20 cellular contexts compared by ENCODE assay signal in genomic region chr12:47068539-47068938, GRCh38. TPM values are rescaled to one million over a fixed set of nuclear protein-coding genes. Genes with fewer than 3 reads are reported as not detected.
DNase-seq lines count a peak whose midpoint lies in the region; ATAC-seq and TF ChIP-seq lines count a peak whose summit lies in the region.
"Had no signal": no experiment of that assay in that cellular context is flagged by ENCODE, and none has a peak within 500 bp of the region (broad histone marks: within the 10 kb centered on the region; RNA-seq: fewer than 3 reads in every experiment).

No MANE protein-coding gene starts in this region.

- H3K27me3 ChIP-seq in HUES48 (ENCODE audit: control insufficient read depth, insufficient read depth, low read length) (no peaks in the 10 kb centered on the region), BE2C (peaks cover 3% of the 10 kb centered on the region; the same call in 1 of the 2 replicates)
- H3K27me3 ChIP-seq: neutrophil had no signal

- H3K27me3 Mint-ChIP-seq in nephron progenitor cell (ENCODE audit: low read depth, poor library complexity), result peaks cover 7% of the 10 kb centered on the region
- H3K27me3 Mint-ChIP-seq in activated T-helper 2 cell treated with anti-CD3 and anti-CD28 coated beads, Interferon-gamma antibody, Interleukin-2, Interleukin-4, amounts not matched to agents 10 μg/mL and 5 μg/mL and 100 μg/mL, durations not matched to agents 14 hours and 24 hours and 36 hours (ENCODE audit: low read depth), result no peaks in the 10 kb centered on the region
- H3K27me3 Mint-ChIP-seq: activated naive CD8-positive, alpha-beta T cell treated with anti-CD3 and anti-CD28 coated beads, Interleukin-2, amount 10 ng/mL, durations not matched to agents 7 days and 5 days; type B pancreatic cell had no signal

- H3K4me1 ChIP-seq in HUES48 (ENCODE audit: control insufficient read depth, insufficient read depth, low read length) (peaks cover 19% of the 10 kb centered on the region), BE2C (no peaks in the 10 kb centered on the region)
- H3K4me1 ChIP-seq: Caco-2 had no signal

- no peaks in the 10 kb centered on the region for H3K36me3 ChIP-seq in HUES48 (ENCODE audit: control insufficient read depth, insufficient read depth, low read length)
- H3K36me3 ChIP-seq in BE2C, result no peaks in the 10 kb centered on the region
- H3K36me3 ChIP-seq: neutrophil had no signal

- H3K27ac ChIP-seq in HUES48 (ENCODE audit: low read depth, low read length), result peak overlapping the region; percentile 65
- H3K27ac ChIP-seq: neutrophil had no signal

- intact Hi-C loops in activated T-helper 2 cell treated with anti-CD3 and anti-CD28 coated beads, Interferon-gamma antibody, Interleukin-2, Interleukin-4, amounts not matched to agents 10 μg/mL and 5 μg/mL and 100 μg/mL, durations not matched to agents 14 hours and 24 hours and 36 hours (cut with micrococcal nuclease), result no loop called here

- no peak for TF ChIP-seq CTCF in AG09309 (IDR thresholded peaks at IDR 0.05; ENCODE audit: control insufficient read depth, insufficient read depth, low read depth, low read length, missing control alignments)
- TF ChIP-seq CTCF in nephron progenitor cell (IDR thresholded peaks at IDR 0.05), result no peak
- TF ChIP-seq CTCF in BE2C (IDR thresholded peaks at IDR 0.05; ENCODE audit: low read depth, low read length), result no peak

- H3K9me3 ChIP-seq in HUES48 (ENCODE audit: control insufficient read depth, insufficient read depth, low read length) (no peaks in the 10 kb centered on the region), BE2C (no peaks in the 10 kb centered on the region)
- H3K9me3 ChIP-seq: Caco-2, neutrophil had no signal

- H3K9ac ChIP-seq in HUES48 (ENCODE audit: low read depth, low read length), result no peak overlapping the region

- H3K4me3 Mint-ChIP-seq in nephron progenitor cell, result peak overlapping the region; percentile 10
- H3K4me3 Mint-ChIP-seq in activated T-helper 2 cell treated with anti-CD3 and anti-CD28 coated beads, Interferon-gamma antibody, Interleukin-2, Interleukin-4, amounts not matched to agents 10 μg/mL and 5 μg/mL and 100 μg/mL, durations not matched to agents 14 hours and 24 hours and 36 hours (ENCODE audit: low read depth), result no peak overlapping the region
- H3K4me3 Mint-ChIP-seq: activated naive CD8-positive, alpha-beta T cell treated with anti-CD3 and anti-CD28 coated beads, Interleukin-2, amount 10 ng/mL, durations not matched to agents 7 days and 5 days; type B pancreatic cell had no signal

- no peaks in the 10 kb centered on the region for H3K36me3 Mint-ChIP-seq in nephron progenitor cell (ENCODE audit: low read depth)
- no peaks in the 10 kb centered on the region for H3K36me3 Mint-ChIP-seq in activated T-helper 2 cell treated with anti-CD3 and anti-CD28 coated beads, Interferon-gamma antibody, Interleukin-2, Interleukin-4, amounts not matched to agents 10 μg/mL and 5 μg/mL and 100 μg/mL, durations not matched to agents 14 hours and 24 hours and 36 hours (ENCODE audit: low read depth)
- H3K36me3 Mint-ChIP-seq: activated naive CD8-positive, alpha-beta T cell treated with anti-CD3 and anti-CD28 coated beads, Interleukin-2, amount 10 ng/mL, durations not matched to agents 7 days and 5 days; type B pancreatic cell had no signal

- H3K27ac Mint-ChIP-seq in nephron progenitor cell, result peak overlapping the region; percentile 5
- H3K27ac Mint-ChIP-seq in activated T-helper 2 cell treated with anti-CD3 and anti-CD28 coated beads, Interferon-gamma antibody, Interleukin-2, Interleukin-4, amounts not matched to agents 10 μg/mL and 5 μg/mL and 100 μg/mL, durations not matched to agents 14 hours and 24 hours and 36 hours, result no peak overlapping the region
- H3K27ac Mint-ChIP-seq: activated naive CD8-positive, alpha-beta T cell treated with anti-CD3 and anti-CD28 coated beads, Interleukin-2, amount 10 ng/mL, durations not matched to agents 7 days and 5 days; type B pancreatic cell had no signal

- no peak overlapping the region for H3K4me3 ChIP-seq in AG09309 (ENCODE audit: control insufficient read depth, low read depth, low read length)
- H3K4me3 ChIP-seq in HUES48 (ENCODE audit: low read depth, low read length), result no peak overlapping the region
- no peak overlapping the region for H3K4me3 ChIP-seq in BE2C (ENCODE audit: low read depth, low read length)

- DNase-seq in AG09309 (ENCODE audit: low read depth), result peak; percentile 79
- peak; percentile 93 for DNase-seq in brain pericyte (ENCODE audit: low read depth, low spot score)
- DNase-seq in nephron progenitor cell, result no peak
- DNase-seq in NAMALWA (ENCODE audit: low spot score), result no peak
- DNase-seq in BE2C, result no peak
- DNase-seq in activated T-helper 2 cell treated with anti-CD3 and anti-CD28 coated beads, Interferon-gamma antibody, Interleukin-2, Interleukin-4, amounts not matched to agents 10 μg/mL and 5 μg/mL and 100 μg/mL, durations not matched to agents 14 hours and 24 hours and 36 hours (ENCODE audit: low spot score), result no peak
- DNase-seq: activated CD4-positive, alpha-beta T cell treated with anti-CD3 and anti-CD28 coated beads for 48 hours; activated naive CD8-positive, alpha-beta T cell treated with anti-CD3 and anti-CD28 coated beads, Interleukin-2, amount 10 ng/mL, durations not matched to agents 7 days and 5 days; Caco-2; central memory CD4-positive, alpha-beta T cell; foreskin melanocyte; KBM-7; NCI-H345; Right ventricle myocardium superior; stimulated activated CD4-positive, alpha-beta T cell treated with anti-CD3 and anti-CD28 coated beads, Interleukin-4, amount 100 ng/mL, for 4 hours; T-helper 2 cell had no signal

- peaks cover 20% of the 10 kb centered on the region for H3K4me1 Mint-ChIP-seq in nephron progenitor cell
- H3K4me1 Mint-ChIP-seq in activated T-helper 2 cell treated with anti-CD3 and anti-CD28 coated beads, Interferon-gamma antibody, Interleukin-2, Interleukin-4, amounts not matched to agents 10 μg/mL and 5 μg/mL and 100 μg/mL, durations not matched to agents 14 hours and 24 hours and 36 hours (ENCODE audit: low read depth), result peaks cover 13% of the 10 kb centered on the region

- ATAC-seq in HG03280 (IDR thresholded peaks at IDR 0.05; ENCODE audit: unreplicated experiment), result no peak

- no peaks in the 10 kb centered on the region for H3K9me3 Mint-ChIP-seq in nephron progenitor cell
- no peaks in the 10 kb centered on the region for H3K9me3 Mint-ChIP-seq in activated T-helper 2 cell treated with anti-CD3 and anti-CD28 coated beads, Interferon-gamma antibody, Interleukin-2, Interleukin-4, amounts not matched to agents 10 μg/mL and 5 μg/mL and 100 μg/mL, durations not matched to agents 14 hours and 24 hours and 36 hours
- H3K9me3 Mint-ChIP-seq: activated naive CD8-positive, alpha-beta T cell treated with anti-CD3 and anti-CD28 coated beads, Interleukin-2, amount 10 ng/mL, durations not matched to agents 7 days and 5 days; type B pancreatic cell had no signal

RNA-seq across cellular contexts. Expression of gene PCED1B, which starts 10.9 kb away (rescaled TPM):
- polyA plus RNA-seq in BE2C (2012; ENCODE audit: insufficient read depth, insufficient read length, low read depth), result not detected
- 49.9 and 50.4 TPM in 2 replicates for total RNA-seq in activated T-helper 2 cell treated with anti-CD3 and anti-CD28 coated beads, Interferon-gamma antibody, Interleukin-2, Interleukin-4, amounts not matched to agents 10 μg/mL and 5 μg/mL and 100 μg/mL, durations not matched to agents 14 hours and 24 hours and 36 hours

RNA-seq across cellular contexts. Expression of gene AMIGO2, which starts 11.2 kb away (rescaled TPM):
- polyA plus RNA-seq in BE2C (2012; ENCODE audit: insufficient read depth, insufficient read length, low read depth), result not detected
- total RNA-seq in activated T-helper 2 cell treated with anti-CD3 and anti-CD28 coated beads, Interferon-gamma antibody, Interleukin-2, Interleukin-4, amounts not matched to agents 10 μg/mL and 5 μg/mL and 100 μg/mL, durations not matched to agents 14 hours and 24 hours and 36 hours, result 10.7 and 11.1 TPM in 2 replicates

Comparison
In these comparisons a context has a peak if more than half of its experiments do, and no peak if none do; other contexts are left out.
1. DNase-seq: peak in AG09309 (single experiment) and brain pericyte (single experiment); none in nephron progenitor cell (single experiment), NAMALWA (single experiment), BE2C (single experiment) and activated T-helper 2 cell treated with anti-CD3 and anti-CD28 coated beads, Interferon-gamma antibody, Interleukin-2, Interleukin-4, amounts not matched to agents 10 μg/mL and 5 μg/mL and 100 μg/mL, durations not matched to agents 14 hours and 24 hours and 36 hours (single experiment).